In genomic region chr22:27934069-27934468, GRCh38 we compare ENCODE assay signal across 2 cellular contexts.
TF ChIP-seq lines count a peak whose summit lies in the region.

No MANE protein-coding gene starts in this region.

TF ChIP-seq in HepG2, 621 proteins besides CTCF, POLR2A, EP300 and RAD21:
- no peak for TF ChIP-seq THAP7 (CRISPR knock-in tag; IDR thresholded peaks at IDR 0.05)

TF ChIP-seq in WTC11, 78 proteins besides CTCF, POLR2A, EP300 and RAD21:
- TF ChIP-seq NR2C2 (CRISPR knock-in tag; IDR thresholded peaks at IDR 0.05) (no peak), ESRRA (CRISPR knock-in tag; IDR thresholded peaks at IDR 0.05; ENCODE audit: borderline replicate concordance) (no peak), MAX (CRISPR knock-in tag; IDR thresholded peaks at IDR 0.05) (no peak), ZMAT4 (CRISPR knock-in tag; IDR thresholded peaks at IDR 0.05) (no peak), ZNF512 (CRISPR knock-in tag; IDR thresholded peaks at IDR 0.05; ENCODE audit: borderline replicate concordance) (no peak), NR1H2 (CRISPR knock-in tag; IDR thresholded peaks at IDR 0.05) (no peak), ATF3 (CRISPR knock-in tag; conservative IDR thresholded peaks at IDR 0.05) (no peak), ZSCAN18 (CRISPR knock-in tag; IDR thresholded peaks at IDR 0.05) (no peak)
